22 cellular contexts compared by ENCODE assay signal in genomic region chr1:91120915-91121314, GRCh38.
DNase-seq lines count a peak whose midpoint lies in the region; ATAC-seq and TF ChIP-seq lines count a peak whose summit lies in the region.
"Had no signal": no experiment of that assay in that cellular context is flagged by ENCODE, and none has a peak within 500 bp of the region (broad histone marks: within the 10 kb centered on the region; RNA-seq: fewer than 3 reads in every experiment).

No MANE protein-coding gene starts in this region.

- H3K4me1 ChIP-seq in mucosa of descending colon (ENCODE audit: low read depth) = peaks cover 3% of the 10 kb centered on the region
- H3K4me1 ChIP-seq: BLaER1, Peyer's patch had no signal

- ATAC-seq in mucosa of descending colon (peak; percentile 40), HG03097 (IDR thresholded peaks at IDR 0.05; ENCODE audit: low FRiP score, unreplicated experiment) (no peak), GM21723 (IDR thresholded peaks at IDR 0.05; ENCODE audit: unreplicated experiment) (no peak)

- no peaks in the 10 kb centered on the region for H3K36me3 ChIP-seq in mucosa of descending colon (ENCODE audit: low read depth)
- H3K36me3 ChIP-seq: BLaER1, Peyer's patch had no signal

- no peaks in the 10 kb centered on the region for H3K9me3 ChIP-seq in mucosa of descending colon
- H3K9me3 ChIP-seq: BLaER1, Peyer's patch, SK-N-SH had no signal

- intact Hi-C loops in mucosa of descending colon (cut with DNase I, micrococcal nuclease) = no loop called here

- TF ChIP-seq CTCF in mucosa of descending colon (IDR thresholded peaks at IDR 0.05) = no peak

- DNase-seq in AG08395 (ENCODE audit: low spot score) (peak; percentile 30), HuH-7.5 (ENCODE audit: low spot score) (peak; percentile 11), fibroblast of the conjunctiva (ENCODE audit: low read depth) (peak; percentile 30), mucosa of descending colon (no peak), retina (no peak), NCI-H1092 (lab: John Stamatoyannopoulos, UW) (no peak)
- DNase-seq: activated CD4-positive, alpha-beta memory T cell treated with anti-CD3 and anti-CD28 coated beads, Interleukin-2, amount 10 ng/mL, durations not matched to agents 7 days and 5 days; activated CD4-positive, CD25-positive, alpha-beta regulatory T cell; amniotic stem cell; Calu3; dorsolateral prefrontal cortex; erythroblast; HFFc6; NCI-H187 treated with DMSO at 0.1 percent for 48 hours; NCI-H226; SK-N-SH; stimulated activated CD4-positive, alpha-beta T cell treated with anti-CD3 and anti-CD28 coated beads, Interleukin-12 subunit alpha, Interleukin-12 subunit beta, amount 100 ng/mL, for 4 hours; T-helper 9 cell had no signal

- H3K4me3 ChIP-seq in mucosa of descending colon = no peak overlapping the region
- H3K4me3 ChIP-seq: BLaER1, dorsolateral prefrontal cortex, Peyer's patch had no signal

Comparison
In these comparisons a context has a peak if more than half of its experiments do, and no peak if none do; other contexts are left out.
1. DNase-seq: peak in AG08395 (single experiment), HuH-7.5 (single experiment) and fibroblast of the conjunctiva (single experiment); none in mucosa of descending colon (0 of 3), retina (single experiment) and NCI-H1092 (single experiment).